Comparison of ENCODE assay signal across 12 cellular contexts in genomic region chr2:37201766-37202165, GRCh38. TPM values are rescaled to one million over a fixed set of nuclear protein-coding genes. Genes with fewer than 3 reads are reported as not detected.
A peak's percentile ranks its signal among the peaks of the same experiment; 100 is the strongest.
DNase-seq lines count a peak whose midpoint lies in the region; ATAC-seq and TF ChIP-seq lines count a peak whose summit lies in the region.
"Had no signal": no experiment of that assay in that cellular context is flagged by ENCODE, and none has a peak within 500 bp of the region (broad histone marks: within the 10 kb centered on the region; RNA-seq: fewer than 3 reads in every experiment).

No MANE protein-coding gene starts in this region.

- H3K9me3 ChIP-seq in gastrocnemius medialis: no peaks in the 10 kb centered on the region

- H3K27me3 ChIP-seq in gastrocnemius medialis: no peaks in the 10 kb centered on the region

- in situ Hi-C loops in gastrocnemius medialis (cut with MboI; ENCODE audit: low sequenced_read_pairs in 4 of 4): no loop called here

- intact Hi-C loops in natural killer cell (cut with micrococcal nuclease) (loop anchor here (1.0 kb wide), 1 partner anchor 30 kb away; the partner anchor contains the start of genes CEBPZ and NDUFAF7), gastrocnemius medialis (cut with DNase I; ENCODE audit: low total_unique reads) (no loop called here), CD14-positive monocyte (cut with micrococcal nuclease) (no loop called here)

- no peak overlapping the region for H3K27ac ChIP-seq in gastrocnemius medialis
- H3K27ac ChIP-seq: VCaP had no signal

- H3K4me3 Mint-ChIP-seq in natural killer cell (peak overlapping the region; percentile 45), CD14-positive monocyte (no peak overlapping the region)

- peaks cover 11 to 12% of the 10 kb centered on the region in 2 donors for H3K4me1 ChIP-seq in gastrocnemius medialis

- peaks cover 0 to 2% of the 10 kb centered on the region in 2 donors for H3K9me3 Mint-ChIP-seq in natural killer cell
- peaks cover 3 to 19% (median 11%) of the 10 kb centered on the region in 7 donors for H3K9me3 Mint-ChIP-seq in CD14-positive monocyte

- DNase-seq in EL (peak; percentile 30), M059J (ENCODE audit: low read depth) (peak; percentile 12), natural killer cell (peak; percentile 27), gastrocnemius medialis (no peak), CD14-positive monocyte (ENCODE audit: low spot score) (no peak), dermis blood vessel endothelial cell (no peak)
- peak; percentile 31 to 52 for DNase-seq in activated T-cell treated with anti-CD3 and anti-CD28 coated beads, Interleukin-2, amount 50 U/mL, for 48 hours
- DNase-seq: hippocampal formation, NCI-H526 treated with DMSO at 0.1 percent for 48 hours had no signal

- TF ChIP-seq POLR2A in gastrocnemius medialis (IDR thresholded peaks at IDR 0.05): no peak

- TF ChIP-seq CTCF in natural killer cell (IDR thresholded peaks at IDR 0.05): no peak
- TF ChIP-seq CTCF in gastrocnemius medialis (IDR thresholded peaks at IDR 0.05 in 4 of 5, conservative IDR thresholded peaks at IDR 0.05 in 1 of 5): no peak
- no peak for TF ChIP-seq CTCF in CD14-positive monocyte (IDR thresholded peaks at IDR 0.05)

- H3K4me1 Mint-ChIP-seq in natural killer cell (peaks cover 30 to 32% of the 10 kb centered on the region in 2 donors), CD14-positive monocyte (peaks cover 9% of the 10 kb centered on the region)

- H3K36me3 ChIP-seq in gastrocnemius medialis: peaks cover 7 to 71% of the 10 kb centered on the region in 2 donors

- ATAC-seq in natural killer cell (peak; percentile 88 to 94 (median 89)), gastrocnemius medialis (no peak), GM18867 (IDR thresholded peaks at IDR 0.05; ENCODE audit: unreplicated experiment) (no peak)

- H3K36me3 Mint-ChIP-seq in natural killer cell (peaks cover 23% of the 10 kb centered on the region), CD14-positive monocyte (peaks cover 48 to 52% of the 10 kb centered on the region in 2 donors)

- H3K27ac Mint-ChIP-seq in natural killer cell (peak overlapping the region; percentile 56 to 85), CD14-positive monocyte (peak overlapping the region in 2 of 7 donors; percentile 3 to 50)

- no peak overlapping the region for H3K4me3 ChIP-seq in gastrocnemius medialis

- H3K27me3 Mint-ChIP-seq in natural killer cell (ENCODE audit: low read depth in 2 of 2) (no peaks in the 10 kb centered on the region), CD14-positive monocyte (ENCODE audit: low read depth in 3 of 3) (no peaks in the 10 kb centered on the region)

RNA-seq across cellular contexts. Expression of gene CEBPZOS, which starts 5.5 kb away (rescaled TPM):
- 27.7 and 48.4 TPM in 2 replicates for total RNA-seq in M059J (2014; rRNA removed; shearing (Covaris generic))
- total RNA-seq in natural killer cell (10 to 100 TPM; 30.3 to 37.0 (median 30.9) TPM), gastrocnemius medialis (10 to 100 TPM; 19.9 to 33.1 (median 24.1) TPM), dermis blood vessel endothelial cell (10.6 and 13.8 TPM in 2 replicates)
- 10 to 100 TPM; 18.2 to 19.3 TPM for polyA plus RNA-seq in CD14-positive monocyte

RNA-seq across cellular contexts. Expression of gene SULT6B1, which starts 13.3 kb away (rescaled TPM):
- total RNA-seq in M059J (2014; rRNA removed; shearing (Covaris generic)): not detected in 2 replicates
- total RNA-seq in natural killer cell (not detected), gastrocnemius medialis (not detected), dermis blood vessel endothelial cell (not detected in 2 replicates)
- not detected for polyA plus RNA-seq in CD14-positive monocyte
- total RNA-seq: dermis microvascular lymphatic vessel endothelial cell had no signal

RNA-seq across cellular contexts. Expression of gene CEBPZ, which starts 29.6 kb away (rescaled TPM):
- 27.6 and 38.4 TPM in 2 replicates for total RNA-seq in M059J (2014; rRNA removed; shearing (Covaris generic))
- total RNA-seq in natural killer cell (10 to 100 TPM; 51.0 to 58.1 (median 54.5) TPM), gastrocnemius medialis (10 to 100 TPM; 43.2 to 75.0 (median 51.9) TPM), dermis blood vessel endothelial cell (56.0 and 63.5 TPM in 2 replicates)
- polyA plus RNA-seq in CD14-positive monocyte: 10 to 100 TPM; 11.1 to 11.2 TPM

RNA-seq across cellular contexts. Expression of gene NDUFAF7, which starts 29.7 kb away (rescaled TPM):
- total RNA-seq in M059J (2014; rRNA removed; shearing (Covaris generic)): 15.3 and 16.7 TPM in 2 replicates
- total RNA-seq in natural killer cell (10 to 100 TPM; 13.4 to 24.1 (median 19.7) TPM), gastrocnemius medialis (10 to 100 TPM; 13.7 to 24.0 (median 19.9) TPM), dermis blood vessel endothelial cell (11.3 and 15.7 TPM in 2 replicates)
- 1 to 10 TPM; 4.7 to 5.6 TPM for polyA plus RNA-seq in CD14-positive monocyte

RNA-seq across cellular contexts. Expression of gene EIF2AK2, which starts 45.0 kb away (rescaled TPM):
- total RNA-seq in M059J (2014; rRNA removed; shearing (Covaris generic)): 63.7 and 90.2 TPM in 2 replicates
- total RNA-seq in natural killer cell (10 to 100 TPM; 29.9 to 47.3 (median 43.9) TPM), gastrocnemius medialis (10 to 100 TPM in 1 of 4 donors, 1 to 10 TPM in 3; 3.9 to 11.0 (median 6.9) TPM), dermis blood vessel endothelial cell (18.9 and 33.2 TPM in 2 replicates)
- 10 to 100 TPM; 17.6 to 23.4 TPM for polyA plus RNA-seq in CD14-positive monocyte

Comparison
In these comparisons a context has a peak if more than half of its experiments do, and no peak if none do; other contexts are left out.
1. DNase-seq: peak in EL (single experiment), M059J (single experiment), activated T-cell treated with anti-CD3 and anti-CD28 coated beads, Interleukin-2, amount 50 U/mL, for 48 hours (2 of 2) and natural killer cell (single experiment); none in gastrocnemius medialis (0 of 2), CD14-positive monocyte (single experiment) and dermis blood vessel endothelial cell (single experiment).
2. ATAC-seq: peak in natural killer cell (3 of 3); none in gastrocnemius medialis (0 of 2) and GM18867 (single experiment).